In the genomic region with DNA sequence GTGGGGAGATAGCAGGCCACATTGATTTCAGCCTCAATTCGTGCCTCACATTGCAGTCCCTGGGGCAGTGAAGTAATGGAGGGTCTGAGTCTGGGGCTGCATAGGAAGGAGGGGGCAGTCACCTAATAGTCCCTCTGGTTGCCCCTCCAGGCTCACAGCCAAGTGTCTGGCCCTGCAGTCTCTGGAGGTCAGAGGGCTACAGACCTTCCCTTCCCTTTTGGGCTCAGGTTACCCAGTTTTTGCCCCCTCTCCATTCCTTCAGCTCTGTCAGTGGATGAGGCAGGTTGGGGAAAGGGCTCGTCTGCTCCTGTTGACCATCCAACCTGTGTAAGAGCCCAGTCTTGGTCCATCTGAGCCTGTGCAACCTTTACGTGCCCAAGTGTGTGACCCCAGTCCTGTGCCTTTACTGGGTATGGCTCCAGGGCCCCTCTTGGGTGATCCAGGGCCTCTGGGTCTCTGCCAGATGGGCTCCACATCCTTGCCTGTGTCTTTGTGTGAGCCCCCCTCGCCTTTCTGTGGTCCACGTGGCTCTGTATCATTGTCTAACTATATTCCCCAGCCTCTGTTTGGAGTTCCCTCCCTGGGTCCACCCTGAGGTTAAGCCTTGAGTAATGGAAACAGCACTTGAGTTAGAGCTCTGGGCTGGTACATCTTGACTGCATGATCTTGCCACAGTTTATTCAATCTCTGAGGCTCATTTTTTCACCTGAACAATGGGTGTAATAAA, we compare ENCODE assay signal across 8 cellular contexts. TPM values are rescaled to one million over a fixed set of nuclear protein-coding genes. Genes with fewer than 3 reads are reported as not detected.
DNase-seq lines count a peak whose midpoint lies in the region; ATAC-seq, FAIRE-seq and TF ChIP-seq lines count a peak whose summit lies in the region.

No MANE protein-coding gene starts in this region.

- H3K27me3 ChIP-seq in GM12878 (replicated peaks in 1 of 2; ENCODE audit: control insufficient read depth in 2 of 2, insufficient read depth in 2 of 2, low read length in 1 of 2) (no peaks in the 10 kb centered on the region), lower lobe of right lung (ENCODE audit: low read depth) (no peaks in the 10 kb centered on the region)

- intact Hi-C loops in GM12878 (cut with micrococcal nuclease; ENCODE audit: unreplicated experiment) (loop anchor here (2.0 to 5.0 kb wide), 4 partner anchors 13 to 175 kb away; partner anchors contain the start of genes CIC and POU2F2), lower lobe of right lung (cut with DNase I) (no loop called here)

- H3K4me2 ChIP-seq in GM12878 (ENCODE audit: control insufficient read depth, insufficient read depth) = peak overlapping the region; percentile 97

- no peaks in the 10 kb centered on the region for H3K27me3 Mint-ChIP-seq in activated T-cell treated with anti-CD3 and anti-CD28 coated beads, Interleukin-2, amount 50 U/mL, for 4 hours (ENCODE audit: low read depth)
- no peaks in the 10 kb centered on the region for H3K27me3 Mint-ChIP-seq in type B pancreatic cell

- no peak for TF ChIP-seq RAD21 in GM12878 (IDR thresholded peaks at IDR 0.05; ENCODE audit: insufficient read depth, low read depth, low read length)

- H3K4me3 Mint-ChIP-seq in activated T-cell treated with anti-CD3 and anti-CD28 coated beads, Interleukin-2, amount 50 U/mL, for 4 hours = peak overlapping the region; percentile 53
- H3K4me3 Mint-ChIP-seq in type B pancreatic cell = peak overlapping the region; percentile 87

- SMC1A ChIA-PET in GM12878 (lab: Charles Lee; ENCODE audit: uncharacterized antibody, unreplicated experiment) = interaction anchor here (0.6 to 1.5 kb wide), 8 partner anchors 14 to 153 kb away, joined by 3 to 5 read pairs (median 4); partner anchors contain the start of gene GSK3A

- H3K36me3 ChIP-seq in GM12878 (ENCODE audit: control insufficient read depth in 2 of 2, insufficient read depth in 2 of 2, low read length in 1 of 2) (no peaks in the 10 kb centered on the region; a peak in 2 of 4 replicates), lower lobe of right lung (peaks cover 5% of the 10 kb centered on the region)

- FAIRE-seq in GM12878 (lab: Jason Lieb, UNC) (no peak), GM12891 (lab: Jason Lieb, UNC) (no peak)

- TF ChIP-seq POLR2A in GM12878 (IDR thresholded peaks at IDR 0.05; ENCODE audit: low read depth, low read length) = peak; percentile 35
- TF ChIP-seq POLR2A in GM12891 (IDR thresholded peaks at IDR 0.05; ENCODE audit: low read depth, low read length) = no peak

- H3K27ac Mint-ChIP-seq in type B pancreatic cell = no peak overlapping the region

- H3K4me3 ChIP-seq in GM12878 (peak overlapping the region; percentile 64; the same call in 1 of the 2 replicates), lower lobe of right lung (no peak overlapping the region)

- no peaks in the 10 kb centered on the region for H3K9me3 Mint-ChIP-seq in activated T-cell treated with anti-CD3 and anti-CD28 coated beads, Interleukin-2, amount 50 U/mL, for 4 hours
- H3K9me3 Mint-ChIP-seq in type B pancreatic cell = no peaks in the 10 kb centered on the region

- DNase-seq in activated T-cell treated with anti-CD3 and anti-CD28 coated beads, Interleukin-2, amount 50 U/mL, for 4 hours = no peak
- DNase-seq in activated T-cell treated with anti-CD3 and anti-CD28 coated beads, Interleukin-2, amount 50 U/mL, for 1 hour = no peak
- no peak for DNase-seq in GM12878 (ENCODE audit: low read depth, low spot score)
- no peak for DNase-seq in lower lobe of right lung
- no peak for DNase-seq in type B pancreatic cell (ENCODE audit: extremely low spot score, unreplicated experiment)
- no peak for DNase-seq in NCI-H1105 treated with DMSO at 0.1 percent for 48 hours (lab: John Stamatoyannopoulos, UW)
- no peak for DNase-seq in GM12891 (ENCODE audit: insufficient read length, low spot score)

- RAD21 ChIA-PET in GM12878 (lab: Charles Lee; ENCODE audit: unreplicated experiment) = interaction anchor here (0.6 to 5.5 kb wide), 9 partner anchors 12 to 181 kb away, joined by 3 to 82 read pairs (median 3); partner anchors contain the start of genes GSK3A, PAFAH1B3 and POU2F2

- H3K4me1 Mint-ChIP-seq in activated T-cell treated with anti-CD3 and anti-CD28 coated beads, Interleukin-2, amount 50 U/mL, for 4 hours (ENCODE audit: low read depth) = peaks cover 50% of the 10 kb centered on the region
- peaks cover 31% of the 10 kb centered on the region for H3K4me1 Mint-ChIP-seq in type B pancreatic cell (ENCODE audit: unreplicated experiment)

- 53% methylated on average over 5 of the region's 5 CpGs for WGBS in GM12878 (ENCODE audit: insufficient coverage, insufficient replicate concordance, low lambda C conversion rate, missing lambda C conversion rate)

- in situ Hi-C loops in GM12878 (cut with MboI) = no loop called here

- H3K79me2 ChIP-seq in GM12878 (ENCODE audit: control insufficient read depth, insufficient read depth, low read length) = peaks cover 36% of the 10 kb centered on the region

- H3K9ac ChIP-seq in GM12878 (ENCODE audit: control insufficient read depth, insufficient read depth, low read length) = peak overlapping the region; percentile 59

- TF ChIP-seq EP300 in GM12878 (IDR thresholded peaks at IDR 0.05; ENCODE audit: borderline replicate concordance in 1 of 2, control insufficient read depth in 1 of 2, low read depth in 2 of 2, low read length in 2 of 2) = no peak

- H4K20me1 ChIP-seq in GM12878 (ENCODE audit: control insufficient read depth, insufficient read depth) = no peaks in the 10 kb centered on the region; the same call in 1 of the 2 replicates

- BruUV-seq in GM12878 (replicated peaks; lab: Mats Ljungman, UMichigan) = no TSS peak

- H3K27ac ChIP-seq in GM12878 (ENCODE audit: control insufficient read depth, insufficient read depth) (peak overlapping the region; percentile 45), lower lobe of right lung (peak overlapping the region; percentile 85)

- H2AFZ ChIP-seq in GM12878 (ENCODE audit: control insufficient read depth, low read depth, low read length) = no peak overlapping the region

- no peaks in the 10 kb centered on the region for H3K36me3 Mint-ChIP-seq in activated T-cell treated with anti-CD3 and anti-CD28 coated beads, Interleukin-2, amount 50 U/mL, for 4 hours (ENCODE audit: insufficient read depth)
- no peaks in the 10 kb centered on the region for H3K36me3 Mint-ChIP-seq in type B pancreatic cell

- H3K4me1 ChIP-seq in GM12878 (ENCODE audit: control insufficient read depth, insufficient read depth, low read length) = peaks cover 50% of the 10 kb centered on the region
- H3K4me1 ChIP-seq in lower lobe of right lung = peaks cover 74% of the 10 kb centered on the region

- no peak for TF ChIP-seq CTCF in GM12878 (IDR thresholded peaks at IDR 0.05 in 2 of 3, conservative IDR thresholded peaks at IDR 0.05 in 1 of 3; ENCODE audit: control insufficient read depth in 2 of 3, extremely low read depth in 1 of 3, insufficient read depth in 1 of 3, low read depth in 3 of 3, low read length in 3 of 3)
- TF ChIP-seq CTCF in lower lobe of right lung (IDR thresholded peaks at IDR 0.05) = no peak
- no peak for TF ChIP-seq CTCF in type B pancreatic cell (conservative IDR thresholded peaks at IDR 0.05)

- H3K9me3 ChIP-seq in GM12878 (replicated peaks; ENCODE audit: control insufficient read depth, insufficient read depth, low read length) (no peaks in the 10 kb centered on the region), lower lobe of right lung (no peaks in the 10 kb centered on the region)

- POLR2A ChIA-PET in GM12878 (lab: Charles Lee) = interaction anchor here (0.6 to 5.1 kb wide), 12 partner anchors 12 to 168 kb away, joined by 3 to 51 read pairs (median 3); partner anchors contain the start of genes GSK3A and POU2F2

- CTCF ChIA-PET in GM12878 (lab: Yijun Ruan, JAX) = interaction anchor here (0.7 to 6.7 kb wide), 7 partner anchors 14 to 168 kb away, joined by 3 to 111 read pairs (median 4); partner anchors contain the start of gene GSK3A

- no peak for ATAC-seq in activated T-cell treated with anti-CD3 and anti-CD28 coated beads, Interleukin-2, amount 50 U/mL, for 4 hours
- ATAC-seq in GM12878 (no peak), lower lobe of right lung (no peak), GM18519 (IDR thresholded peaks at IDR 0.05; ENCODE audit: low FRiP score, unreplicated experiment) (no peak)

RNA-seq across cellular contexts. Expression of gene CIC, which starts 13.1 kb away (rescaled TPM):
- 10 to 100 TPM; 54.9 to 67.3 (median 64.1) TPM for total RNA-seq in activated T-cell treated with anti-CD3 and anti-CD28 coated beads, Interleukin-2, amount 50 U/mL, for 4 hours
- 33.3 and 49.5 TPM in 2 replicates for total RNA-seq in GM12878 (2013; cell fraction: nucleolus; rRNA removed)
- total RNA-seq in GM12878 (2014; rRNA removed) (8.0 and 9.5 TPM in 2 replicates), GM12878 (2014; rRNA removed; fragmentation: Illumina TruSeq; extraction: Trizol) (4.3 and 6.5 TPM in 2 replicates), GM12878 (2021) (47.3 and 50.6 TPM in 2 replicates), lower lobe of right lung (67.9 TPM), type B pancreatic cell (ENCODE audit: low replicate concordance) (44.8 and 70.3 TPM in 2 replicates)
- polyA plus RNA-seq in GM12878 (2011; ENCODE audit: low read depth) = 9.5 TPM
- polyA plus RNA-seq in GM12878 (2011; rRNA removed) (2.4 and 3.8 TPM in 2 replicates), GM12878 (2014; fragmentation: Illumina TruSeq; extraction: Trizol) (1.7 and 7.4 TPM in 2 replicates), GM12878 (2014; fragmentation: Nextera tagmentation; extraction: Ambion mirVana) (under 1 TPM; 0.18 to 0.24 TPM), GM12878 (2014; rRNA removed) (24.0 and 27.7 TPM in 2 replicates), GM12878 (2016; fragmentation: Nextera tagmentation; extraction: Ambion mirVana) (1 to 10 TPM; 6.9 to 8.1 TPM)
- polyA plus RNA-seq in GM12878 (2011; cell fraction: cytosol; rRNA removed) = 6.7 and 9.9 TPM in 2 replicates
- 76.7 and 94.7 TPM in 2 replicates for polyA plus RNA-seq in GM12878 (2011; cell fraction: nucleus; rRNA removed)
- polyA plus RNA-seq in GM12878 (2012) = 29.1 and 30.8 TPM in 2 replicates
- polyA minus RNA-seq in GM12878 (2011; rRNA and poly(A)+ RNA removed) = 2.1 and 9.8 TPM in 2 replicates
- 10.2 and 11.2 TPM in 2 replicates for polyA minus RNA-seq in GM12878 (2011; cell fraction: cytosol; rRNA and poly(A)+ RNA removed)
- polyA minus RNA-seq in GM12878 (2011; cell fraction: nucleus; rRNA and poly(A)+ RNA removed) = 13.1 and 24.6 TPM in 2 replicates
- 18.5 TPM for polyA plus RNA-seq in GM12891 (2012; ENCODE audit: low read depth, missing spikeins)

RNA-seq across cellular contexts. Expression of gene PRR19, which starts 19.7 kb away (rescaled TPM):
- total RNA-seq in activated T-cell treated with anti-CD3 and anti-CD28 coated beads, Interleukin-2, amount 50 U/mL, for 4 hours = 1 to 10 TPM in 2 of 3 donors, under 1 TPM in 1; 0.58 to 1.5 (median 1.3) TPM
- total RNA-seq in GM12878 (2013; cell fraction: nucleolus; rRNA removed) = 0.19 TPM in 1 of 2 replicates, not detected in the other
- total RNA-seq in GM12878 (2014; rRNA removed) (0.73 and 0.82 TPM in 2 replicates), GM12878 (2014; rRNA removed; fragmentation: Illumina TruSeq; extraction: Trizol) (0.18 and 0.31 TPM in 2 replicates), GM12878 (2021) (0.80 and 1.4 TPM in 2 replicates), lower lobe of right lung (0.71 TPM), type B pancreatic cell (ENCODE audit: low replicate concordance) (2.2 and 2.4 TPM in 2 replicates)
- 0.29 TPM for polyA plus RNA-seq in GM12878 (2011; ENCODE audit: low read depth)
- polyA plus RNA-seq in GM12878 (2011; rRNA removed) (0.15 TPM in 1 of 2 replicates, not detected in the other), GM12878 (2014; fragmentation: Illumina TruSeq; extraction: Trizol) (0.11 and 0.43 TPM in 2 replicates), GM12878 (2014; fragmentation: Nextera tagmentation; extraction: Ambion mirVana) (under 1 TPM in 1 of 2 experiments, not detected in 1; 0.09 TPM), GM12878 (2014; rRNA removed) (0.81 and 1.7 TPM in 2 replicates), GM12878 (2016; fragmentation: Nextera tagmentation; extraction: Ambion mirVana) (1 to 10 TPM; 1.1 to 1.7 TPM)
- 0.50 and 0.55 TPM in 2 replicates for polyA plus RNA-seq in GM12878 (2011; cell fraction: cytosol; rRNA removed)
- polyA plus RNA-seq in GM12878 (2011; cell fraction: nucleus; rRNA removed) = 0.38 and 0.43 TPM in 2 replicates
- 0.38 and 0.49 TPM in 2 replicates for polyA plus RNA-seq in GM12878 (2012)
- 0.21 and 0.37 TPM in 2 replicates for polyA minus RNA-seq in GM12878 (2011; rRNA and poly(A)+ RNA removed)
- not detected in 2 replicates for polyA minus RNA-seq in GM12878 (2011; cell fraction: cytosol; rRNA and poly(A)+ RNA removed)
- polyA minus RNA-seq in GM12878 (2011; cell fraction: nucleus; rRNA and poly(A)+ RNA removed) = not detected in 2 replicates
- polyA plus RNA-seq in GM12891 (2012; ENCODE audit: low read depth, missing spikeins) = 0.40 TPM

RNA-seq across cellular contexts. Expression of gene PAFAH1B3, which starts 20.2 kb away (rescaled TPM):
- total RNA-seq in activated T-cell treated with anti-CD3 and anti-CD28 coated beads, Interleukin-2, amount 50 U/mL, for 4 hours = 10 to 100 TPM; 55.2 to 67.8 (median 60.0) TPM
- total RNA-seq in GM12878 (2013; cell fraction: nucleolus; rRNA removed) = 5.1 and 6.4 TPM in 2 replicates
- total RNA-seq in GM12878 (2014; rRNA removed) (57.7 and 78.6 TPM in 2 replicates), GM12878 (2014; rRNA removed; fragmentation: Illumina TruSeq; extraction: Trizol) (32.0 and 41.3 TPM in 2 replicates), GM12878 (2021) (68.8 and 72.9 TPM in 2 replicates), lower lobe of right lung (13.4 TPM), type B pancreatic cell (ENCODE audit: low replicate concordance) (50.3 and 97.4 TPM in 2 replicates)
- 20.5 TPM for polyA plus RNA-seq in GM12878 (2011; ENCODE audit: low read depth)
- polyA plus RNA-seq in GM12878 (2011; rRNA removed) (8.8 and 30.5 TPM in 2 replicates), GM12878 (2014; fragmentation: Illumina TruSeq; extraction: Trizol) (15.2 and 46.6 TPM in 2 replicates), GM12878 (2014; fragmentation: Nextera tagmentation; extraction: Ambion mirVana) (10 to 100 TPM in 1 of 2 experiments, 1 to 10 TPM in 1; 6.2 to 23.1 TPM), GM12878 (2014; rRNA removed) (56.1 and 66.2 TPM in 2 replicates), GM12878 (2016; fragmentation: Nextera tagmentation; extraction: Ambion mirVana) (10 to 100 TPM; 77.7 to 79.6 TPM)
- 57.1 and 73.1 TPM in 2 replicates for polyA plus RNA-seq in GM12878 (2011; cell fraction: cytosol; rRNA removed)
- polyA plus RNA-seq in GM12878 (2011; cell fraction: nucleus; rRNA removed) = 43.1 and 44.9 TPM in 2 replicates
- polyA plus RNA-seq in GM12878 (2012) = 29.8 and 33.2 TPM in 2 replicates
- polyA minus RNA-seq in GM12878 (2011; rRNA and poly(A)+ RNA removed) = 18.4 and 30.6 TPM in 2 replicates
- polyA minus RNA-seq in GM12878 (2011; cell fraction: cytosol; rRNA and poly(A)+ RNA removed) = 14.2 and 19.0 TPM in 2 replicates
- 8.0 and 13.3 TPM in 2 replicates for polyA minus RNA-seq in GM12878 (2011; cell fraction: nucleus; rRNA and poly(A)+ RNA removed)
- polyA plus RNA-seq in GM12891 (2012; ENCODE audit: low read depth, missing spikeins) = 25.0 TPM

RNA-seq across cellular contexts. Expression of gene ERF, which starts 27.3 kb away (rescaled TPM):
- total RNA-seq in activated T-cell treated with anti-CD3 and anti-CD28 coated beads, Interleukin-2, amount 50 U/mL, for 4 hours = 10 to 100 TPM; 86.2 to 95.4 (median 89.1) TPM
- total RNA-seq in GM12878 (2013; cell fraction: nucleolus; rRNA removed) = 29.9 and 31.1 TPM in 2 replicates
- total RNA-seq in GM12878 (2014; rRNA removed) = 15.9 and 22.2 TPM in 2 replicates
- 12.1 and 12.8 TPM in 2 replicates for total RNA-seq in GM12878 (2014; rRNA removed; fragmentation: Illumina TruSeq; extraction: Trizol)
- 51.8 and 56.3 TPM in 2 replicates for total RNA-seq in GM12878 (2021)
- 3.6 TPM for polyA plus RNA-seq in GM12878 (2011; ENCODE audit: low read depth)
- 15.1 and 34.5 TPM in 2 replicates for polyA plus RNA-seq in GM12878 (2011; rRNA removed)
- polyA plus RNA-seq in GM12878 (2011; cell fraction: cytosol; rRNA removed) = 23.3 and 39.9 TPM in 2 replicates
- 164 and 188 TPM in 2 replicates for polyA plus RNA-seq in GM12878 (2011; cell fraction: nucleus; rRNA removed)
- polyA plus RNA-seq in GM12878 (2012) = 21.7 and 22.0 TPM in 2 replicates
- polyA plus RNA-seq in GM12878 (2014; fragmentation: Illumina TruSeq; extraction: Trizol) = 4.9 and 17.8 TPM in 2 replicates
- polyA plus RNA-seq in GM12878 (2014; fragmentation: Nextera tagmentation; extraction: Ambion mirVana) = under 1 TPM; 0.02 to 0.04 TPM
- polyA plus RNA-seq in GM12878 (2014; rRNA removed) = 33.0 and 40.2 TPM in 2 replicates
- polyA plus RNA-seq in GM12878 (2016; fragmentation: Nextera tagmentation; extraction: Ambion mirVana) = 1 to 10 TPM; 8.3 to 8.9 TPM
- polyA minus RNA-seq in GM12878 (2011; rRNA and poly(A)+ RNA removed) = 27.0 and 49.3 TPM in 2 replicates
- polyA minus RNA-seq in GM12878 (2011; cell fraction: cytosol; rRNA and poly(A)+ RNA removed) = 19.8 and 25.4 TPM in 2 replicates
- polyA minus RNA-seq in GM12878 (2011; cell fraction: nucleus; rRNA and poly(A)+ RNA removed) = 34.6 and 45.5 TPM in 2 replicates
- 35.8 TPM for total RNA-seq in lower lobe of right lung
- total RNA-seq in type B pancreatic cell (ENCODE audit: low replicate concordance) = 54.9 and 78.9 TPM in 2 replicates
- 18.2 TPM for polyA plus RNA-seq in GM12891 (2012; ENCODE audit: low read depth, missing spikeins)

RNA-seq across cellular contexts. Expression of gene TMEM145, which starts 30.9 kb away (rescaled TPM):
- not detected for total RNA-seq in activated T-cell treated with anti-CD3 and anti-CD28 coated beads, Interleukin-2, amount 50 U/mL, for 4 hours
- 0.84 and 0.93 TPM in 2 replicates for total RNA-seq in GM12878 (2013; cell fraction: nucleolus; rRNA removed)
- total RNA-seq in GM12878 (2014; rRNA removed) (0.11 TPM in 1 of 2 replicates, not detected in the other), GM12878 (2014; rRNA removed; fragmentation: Illumina TruSeq; extraction: Trizol) (0.04 and 0.09 TPM in 2 replicates), GM12878 (2021) (0.48 and 0.97 TPM in 2 replicates), lower lobe of right lung (not detected), type B pancreatic cell (ENCODE audit: low replicate concordance) (0.88 and 3.6 TPM in 2 replicates)
- 0.55 TPM for polyA plus RNA-seq in GM12878 (2011; ENCODE audit: low read depth)
- polyA plus RNA-seq in GM12878 (2011; rRNA removed) (0.09 and 0.45 TPM in 2 replicates), GM12878 (2014; fragmentation: Illumina TruSeq; extraction: Trizol) (0.09 and 0.14 TPM in 2 replicates), GM12878 (2014; fragmentation: Nextera tagmentation; extraction: Ambion mirVana) (not detected), GM12878 (2014; rRNA removed) (0.20 and 1.0 TPM in 2 replicates), GM12878 (2016; fragmentation: Nextera tagmentation; extraction: Ambion mirVana) (not detected)
- polyA plus RNA-seq in GM12878 (2011; cell fraction: cytosol; rRNA removed) = 0.21 and 0.53 TPM in 2 replicates
- polyA plus RNA-seq in GM12878 (2011; cell fraction: nucleus; rRNA removed) = 3.6 and 4.1 TPM in 2 replicates
- 1.2 and 2.1 TPM in 2 replicates for polyA plus RNA-seq in GM12878 (2012)
- 0.26 and 3.4 TPM in 2 replicates for polyA minus RNA-seq in GM12878 (2011; rRNA and poly(A)+ RNA removed)
- polyA minus RNA-seq in GM12878 (2011; cell fraction: cytosol; rRNA and poly(A)+ RNA removed) = not detected in 2 replicates
- 1.9 and 2.6 TPM in 2 replicates for polyA minus RNA-seq in GM12878 (2011; cell fraction: nucleus; rRNA and poly(A)+ RNA removed)
- 0.28 TPM for polyA plus RNA-seq in GM12891 (2012; ENCODE audit: low read depth, missing spikeins)
